ENCODE assay signal across 14 cellular contexts in genomic region chr15:38646716-38647115, GRCh38.
DNase-seq lines count a peak whose midpoint lies in the region; ATAC-seq, FAIRE-seq and TF ChIP-seq lines count a peak whose summit lies in the region.
"Had no signal": no experiment of that assay in that cellular context is flagged by ENCODE, and none has a peak within 500 bp of the region (broad histone marks: within the 10 kb centered on the region; RNA-seq: fewer than 3 reads in every experiment).

No MANE protein-coding gene starts in this region.

- DNase-seq in activated naive CD8-positive, alpha-beta T cell treated with anti-CD3 and anti-CD28 coated beads for 36 hours, result no peak
- DNase-seq in Karpas-422 (no peak), bronchial epithelial cell (ENCODE audit: low read depth) (no peak), NCI-H1694 treated with DMSO at 0.1 percent for 48 hours (lab: John Stamatoyannopoulos, UW) (no peak), prostate gland (ENCODE audit: low spot score) (no peak)
- DNase-seq: ACHN, H9, NCI-H1930, NCI-H2171, NCI-H446 treated with DMSO at 0.1 percent for 48 hours, NCI-H774 had no signal

- H3K9ac ChIP-seq in Karpas-422 (ENCODE audit: low read length), result no peak overlapping the region

- H3K27ac Mint-ChIP-seq in activated naive CD8-positive, alpha-beta T cell, result peak overlapping the region; percentile 41
- no peak overlapping the region for H3K27ac Mint-ChIP-seq in activated naive CD8-positive, alpha-beta T cell treated with anti-CD3 and anti-CD28 coated beads for 36 hours
- H3K27ac Mint-ChIP-seq: H9 had no signal

- TF ChIP-seq POLR2A in prostate gland (IDR thresholded peaks at IDR 0.05), result no peak

- intact Hi-C loops in prostate gland (cut with DNase I), result no loop called here

- ATAC-seq in HG03196 (IDR thresholded peaks at IDR 0.05; ENCODE audit: unreplicated experiment), result no peak

- H3K9me3 ChIP-seq in Karpas-422 (ENCODE audit: low read length) (0 out of 2 replicates have a peak, but pooled peaks cover 4% of the 10 kb centered on the region), prostate gland (no peaks in the 10 kb centered on the region)

- TF ChIP-seq CTCF in bronchial epithelial cell (IDR thresholded peaks at IDR 0.05; ENCODE audit: insufficient read depth, low read length, severe bottlenecking), result no peak
- no peak for TF ChIP-seq CTCF in prostate gland (IDR thresholded peaks at IDR 0.05)

- H3K27ac ChIP-seq in Karpas-422 (ENCODE audit: low read length), result peak overlapping the region; percentile 97; the same call in 1 of the 2 replicates
- H3K27ac ChIP-seq in prostate gland, result no peak overlapping the region

- no peaks in the 10 kb centered on the region for H3K36me3 Mint-ChIP-seq in activated naive CD8-positive, alpha-beta T cell
- peaks cover 6% of the 10 kb centered on the region for H3K36me3 Mint-ChIP-seq in activated naive CD8-positive, alpha-beta T cell treated with anti-CD3 and anti-CD28 coated beads for 36 hours

- peaks cover 62% of the 10 kb centered on the region for H3K4me1 ChIP-seq in Karpas-422 (ENCODE audit: low read length)
- no peaks in the 10 kb centered on the region for H3K4me1 ChIP-seq in prostate gland (replicated peaks)

- no peaks in the 10 kb centered on the region for H3K9me3 Mint-ChIP-seq in activated naive CD8-positive, alpha-beta T cell (ENCODE audit: low read depth)
- H3K9me3 Mint-ChIP-seq in activated naive CD8-positive, alpha-beta T cell treated with anti-CD3 and anti-CD28 coated beads for 36 hours, result peaks cover 12% of the 10 kb centered on the region

- peak; percentile 13 for FAIRE-seq in bronchial epithelial cell (lab: Jason Lieb, UNC)
- FAIRE-seq: GM18507 had no signal

- H3K4me2 ChIP-seq in Karpas-422 (ENCODE audit: low read depth, low read length, poor library complexity, severe bottlenecking), result no peak overlapping the region

- H3K9me2 ChIP-seq in Karpas-422 (replicated peaks; ENCODE audit: insufficient read depth, low read length), result no peaks in the 10 kb centered on the region

- no peaks in the 10 kb centered on the region for H3K27me3 Mint-ChIP-seq in activated naive CD8-positive, alpha-beta T cell
- H3K27me3 Mint-ChIP-seq in activated naive CD8-positive, alpha-beta T cell treated with anti-CD3 and anti-CD28 coated beads for 36 hours, result no peaks in the 10 kb centered on the region

- H3K27me3 ChIP-seq in Karpas-422 (ENCODE audit: low read length) (no peaks in the 10 kb centered on the region), bronchial epithelial cell (ENCODE audit: control insufficient read depth, insufficient read depth, low read length) (no peaks in the 10 kb centered on the region), prostate gland (replicated peaks; ENCODE audit: insufficient read depth) (no peaks in the 10 kb centered on the region)

- no peak overlapping the region for H3K4me3 Mint-ChIP-seq in activated naive CD8-positive, alpha-beta T cell
- H3K4me3 Mint-ChIP-seq in activated naive CD8-positive, alpha-beta T cell treated with anti-CD3 and anti-CD28 coated beads for 36 hours, result no peak overlapping the region
- H3K4me3 Mint-ChIP-seq: H9 had no signal

- H2AFZ ChIP-seq in Karpas-422 (ENCODE audit: low read length), result no peak overlapping the region; the same call in 1 of the 2 replicates

- H3K36me3 ChIP-seq in Karpas-422 (ENCODE audit: insufficient read depth, low read length) (no peaks in the 10 kb centered on the region), bronchial epithelial cell (ENCODE audit: control insufficient read depth, insufficient read depth, low read length) (no peaks in the 10 kb centered on the region), prostate gland (no peaks in the 10 kb centered on the region)

- 87% methylated on average over 3 of the region's 3 CpGs for WGBS in prostate gland

- H3K4me1 Mint-ChIP-seq in activated naive CD8-positive, alpha-beta T cell (ENCODE audit: low read depth), result peaks cover 75% of the 10 kb centered on the region
- peaks cover 58% of the 10 kb centered on the region for H3K4me1 Mint-ChIP-seq in activated naive CD8-positive, alpha-beta T cell treated with anti-CD3 and anti-CD28 coated beads for 36 hours

- H4K20me1 ChIP-seq in Karpas-422 (ENCODE audit: insufficient read depth, low read depth, low read length), result no peaks in the 10 kb centered on the region

- no peak overlapping the region for H3K4me3 ChIP-seq in Karpas-422 (ENCODE audit: low read length)
- no peak overlapping the region for H3K4me3 ChIP-seq in bronchial epithelial cell (ENCODE audit: low read depth, low read length)
- H3K4me3 ChIP-seq in prostate gland, result no peak overlapping the region

- no peaks in the 10 kb centered on the region for H3K79me2 ChIP-seq in Karpas-422 (ENCODE audit: low read length)
